ENCODE assay signal across 11 cellular contexts in genomic region chr19:17725422-17726078, GRCh38. TPM values are rescaled to one million over a fixed set of nuclear protein-coding genes. Genes with fewer than 3 reads are reported as not detected.
A peak's percentile ranks its signal among the peaks of the same experiment; 100 is the strongest.
DNase-seq lines count a peak whose midpoint lies in the region; ATAC-seq and TF ChIP-seq lines count a peak whose summit lies in the region.
"Had no signal": no experiment of that assay in that cellular context is flagged by ENCODE, and none has a peak within 500 bp of the region (broad histone marks: within the 10 kb centered on the region; RNA-seq: fewer than 3 reads in every experiment).

No MANE protein-coding gene starts in this region.

- POLR2A ChIA-PET in activated naive CD8-positive, alpha-beta T cell treated with anti-CD3 and anti-CD28 coated beads, Interleukin-2, amount 10 ng/mL, durations not matched to agents 7 days and 5 days (lab: Charles Lee), result no interaction called here

- H3K4me1 Mint-ChIP-seq in activated naive CD8-positive, alpha-beta T cell treated with anti-CD3 and anti-CD28 coated beads, Interleukin-2, amount 10 ng/mL, durations not matched to agents 7 days and 5 days, result peaks cover 19% of the 10 kb centered on the region
- peaks cover 17% of the 10 kb centered on the region for H3K4me1 Mint-ChIP-seq in activated naive CD8-positive, alpha-beta T cell treated with anti-CD3 and anti-CD28 coated beads for 36 hours
- peaks cover 9% of the 10 kb centered on the region for H3K4me1 Mint-ChIP-seq in type B pancreatic cell (ENCODE audit: unreplicated experiment)

- peak; percentile 13 for TF ChIP-seq CTCF in foreskin fibroblast (IDR thresholded peaks at IDR 0.05; ENCODE audit: low read depth, low read length)
- TF ChIP-seq CTCF in type B pancreatic cell (conservative IDR thresholded peaks at IDR 0.05), result peak; percentile 55

- no peaks in the 10 kb centered on the region for H3K9me3 Mint-ChIP-seq in activated naive CD8-positive, alpha-beta T cell treated with anti-CD3 and anti-CD28 coated beads, Interleukin-2, amount 10 ng/mL, durations not matched to agents 7 days and 5 days
- no peaks in the 10 kb centered on the region for H3K9me3 Mint-ChIP-seq in activated naive CD8-positive, alpha-beta T cell treated with anti-CD3 and anti-CD28 coated beads for 36 hours
- H3K9me3 Mint-ChIP-seq in type B pancreatic cell, result no peaks in the 10 kb centered on the region

- H3K4me3 ChIP-seq in foreskin fibroblast (ENCODE audit: low read depth in 1 of 2, low read length in 2 of 2), result no peak overlapping the region
- H3K4me3 ChIP-seq: vagina had no signal

- peaks cover 15% of the 10 kb centered on the region for H3K36me3 Mint-ChIP-seq in activated naive CD8-positive, alpha-beta T cell treated with anti-CD3 and anti-CD28 coated beads, Interleukin-2, amount 10 ng/mL, durations not matched to agents 7 days and 5 days
- H3K36me3 Mint-ChIP-seq in activated naive CD8-positive, alpha-beta T cell treated with anti-CD3 and anti-CD28 coated beads for 36 hours, result peaks cover 26% of the 10 kb centered on the region
- peaks cover 11% of the 10 kb centered on the region for H3K36me3 Mint-ChIP-seq in type B pancreatic cell

- H3K27me3 Mint-ChIP-seq in activated naive CD8-positive, alpha-beta T cell treated with anti-CD3 and anti-CD28 coated beads, Interleukin-2, amount 10 ng/mL, durations not matched to agents 7 days and 5 days, result no peaks in the 10 kb centered on the region
- H3K27me3 Mint-ChIP-seq in activated naive CD8-positive, alpha-beta T cell treated with anti-CD3 and anti-CD28 coated beads for 36 hours, result no peaks in the 10 kb centered on the region
- no peaks in the 10 kb centered on the region for H3K27me3 Mint-ChIP-seq in type B pancreatic cell

- no peak for ATAC-seq in activated naive CD8-positive, alpha-beta T cell treated with anti-CD3 and anti-CD28 coated beads, Interleukin-2, amount 10 ng/mL, durations not matched to agents 7 days and 5 days (ENCODE audit: low read depth)
- ATAC-seq in HG02884 (IDR thresholded peaks at IDR 0.05; ENCODE audit: unreplicated experiment), result no peak

- no peak overlapping the region for H3K4me3 Mint-ChIP-seq in activated naive CD8-positive, alpha-beta T cell treated with anti-CD3 and anti-CD28 coated beads, Interleukin-2, amount 10 ng/mL, durations not matched to agents 7 days and 5 days
- no peak overlapping the region for H3K4me3 Mint-ChIP-seq in activated naive CD8-positive, alpha-beta T cell treated with anti-CD3 and anti-CD28 coated beads for 36 hours
- no peak overlapping the region for H3K4me3 Mint-ChIP-seq in type B pancreatic cell

- H3K27ac Mint-ChIP-seq in activated naive CD8-positive, alpha-beta T cell treated with anti-CD3 and anti-CD28 coated beads, Interleukin-2, amount 10 ng/mL, durations not matched to agents 7 days and 5 days, result no peak overlapping the region
- no peak overlapping the region for H3K27ac Mint-ChIP-seq in activated naive CD8-positive, alpha-beta T cell treated with anti-CD3 and anti-CD28 coated beads for 36 hours
- no peak overlapping the region for H3K27ac Mint-ChIP-seq in type B pancreatic cell

- DNase-seq in activated naive CD8-positive, alpha-beta T cell treated with anti-CD3 and anti-CD28 coated beads, Interleukin-2, amount 10 ng/mL, durations not matched to agents 7 days and 5 days, result peak; percentile 47
- no peak for DNase-seq in activated naive CD8-positive, alpha-beta T cell treated with anti-CD3 and anti-CD28 coated beads for 36 hours
- no peak for DNase-seq in foreskin fibroblast
- no peak for DNase-seq in type B pancreatic cell (ENCODE audit: extremely low spot score, unreplicated experiment)
- DNase-seq in HCEC 1CT, result no peak
- DNase-seq in NCI-H2107 treated with DMSO at 0.1 percent for 48 hours (lab: John Stamatoyannopoulos, UW; ENCODE audit: unreplicated experiment), result no peak
- DNase-seq: cortex of kidney, NCI-H2081 treated with DMSO at 0.1 percent for 48 hours had no signal

TF ChIP-seq in PFSK-1, 5 proteins besides CTCF, POLR2A, EP300 and RAD21:
- TF ChIP-seq POLR2AphosphoS5 (IDR thresholded peaks at IDR 0.05; ENCODE audit: low read depth, low read length) (0 out of 2 replicates have a peak, but pooled peaks have one; percentile 46), REST (IDR thresholded peaks at IDR 0.05; ENCODE audit: insufficient read depth in 1 of 2, low read depth in 2 of 2, low read length in 2 of 2) (no peak), SIN3A (IDR thresholded peaks at IDR 0.05; ENCODE audit: borderline replicate concordance, insufficient read depth, low read length) (no peak), TAF1 (IDR thresholded peaks at IDR 0.05; ENCODE audit: borderline replicate concordance, insufficient read depth, low read length) (no peak)

RNA-seq across cellular contexts. Expression of gene MAP1S, which starts 6.3 kb away (rescaled TPM):
- 10 to 100 TPM; 71.2 to 78.4 TPM for total RNA-seq in activated naive CD8-positive, alpha-beta T cell treated with anti-CD3 and anti-CD28 coated beads, Interleukin-2, amount 10 ng/mL, durations not matched to agents 7 days and 5 days
- 10 to 100 TPM; 61.0 to 62.2 TPM for total RNA-seq in activated naive CD8-positive, alpha-beta T cell treated with anti-CD3 and anti-CD28 coated beads for 36 hours
- polyA plus RNA-seq in PFSK-1 (2012; ENCODE audit: insufficient read length, low read depth), result 1,336 TPM
- 87.1 and 93.6 TPM in 2 replicates for total RNA-seq in type B pancreatic cell (ENCODE audit: low replicate concordance)

RNA-seq across cellular contexts. Expression of gene FCHO1, which starts 25.7 kb away (rescaled TPM):
- total RNA-seq in activated naive CD8-positive, alpha-beta T cell treated with anti-CD3 and anti-CD28 coated beads, Interleukin-2, amount 10 ng/mL, durations not matched to agents 7 days and 5 days, result 10 to 100 TPM; 74.2 to 77.9 TPM
- 10 to 100 TPM; 35.8 to 38.7 TPM for total RNA-seq in activated naive CD8-positive, alpha-beta T cell treated with anti-CD3 and anti-CD28 coated beads for 36 hours
- polyA plus RNA-seq in PFSK-1 (2012; ENCODE audit: insufficient read length, low read depth), result 12.8 TPM
- total RNA-seq in type B pancreatic cell (ENCODE audit: low replicate concordance), result 2.5 and 4.4 TPM in 2 replicates

RNA-seq across cellular contexts. Expression of gene UNC13A, which starts 37.4 kb away (rescaled TPM):
- under 1 TPM; 0.06 to 0.25 TPM for total RNA-seq in activated naive CD8-positive, alpha-beta T cell treated with anti-CD3 and anti-CD28 coated beads, Interleukin-2, amount 10 ng/mL, durations not matched to agents 7 days and 5 days
- under 1 TPM in 1 of 2 experiments, not detected in 1; 0.08 TPM for total RNA-seq in activated naive CD8-positive, alpha-beta T cell treated with anti-CD3 and anti-CD28 coated beads for 36 hours
- polyA plus RNA-seq in PFSK-1 (2012; ENCODE audit: insufficient read length, low read depth), result 60.8 TPM
- 4.3 and 6.2 TPM in 2 replicates for total RNA-seq in type B pancreatic cell (ENCODE audit: low replicate concordance)
